ENCODE assay signal across 39 cellular contexts in the genomic region with DNA sequence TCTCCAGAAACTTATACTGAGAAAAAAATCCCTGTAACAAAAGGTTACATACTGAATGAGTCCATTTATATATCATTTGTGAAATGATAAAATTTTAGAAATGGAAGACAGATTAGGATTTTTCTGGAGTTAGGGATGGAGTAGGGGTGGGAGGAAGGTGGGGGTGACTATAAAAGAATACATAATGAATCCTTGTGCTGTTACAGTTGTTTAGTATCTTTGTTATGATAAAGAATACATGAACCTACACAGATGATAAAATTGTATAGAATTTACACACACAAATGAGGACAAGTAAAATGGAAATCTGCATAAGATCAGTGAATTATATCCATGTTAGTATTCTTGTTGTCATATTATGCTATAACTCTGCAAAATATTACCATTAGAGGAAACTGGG. TPM values are rescaled to one million over a fixed set of nuclear protein-coding genes. Genes with fewer than 3 reads are reported as not detected.
"Had no signal": no experiment of that assay in that cellular context is flagged by ENCODE, and none has a peak within 500 bp of the region (broad histone marks: within the 10 kb centered on the region; RNA-seq: fewer than 3 reads in every experiment).

No MANE protein-coding gene starts in this region.

- H3K4me1 ChIP-seq: adrenal gland, ascending aorta, breast epithelium had no signal

- H3K4me3 ChIP-seq: adrenal gland, ascending aorta, body of pancreas, breast epithelium, cardiac muscle cell had no signal

- DNase-seq: activated effector memory CD4-positive, alpha-beta T cell treated with anti-CD3 and anti-CD28 coated beads, Interleukin-2, amount 50 U/mL, for 16 hours; activated effector memory CD4-positive, alpha-beta T cell treated with Interleukin-2 at 50 U/mL for 16 hours; activated gamma-delta T cell; activated gamma-delta T cell treated with Interleukin-2 at 50 U/mL for 16 hours; activated naive CD4-positive, alpha-beta T cell; activated naive CD4-positive, alpha-beta T cell treated with anti-CD3 and anti-CD28 coated beads for 36 hours; activated naive CD4-positive, alpha-beta T cell treated with anti-CD3 and anti-CD28 coated beads, Interleukin-2, amount 10 ng/mL, durations not matched to agents 7 days and 5 days; activated naive CD4-positive, alpha-beta T cell treated with anti-CD3 and anti-CD28 coated beads, Interleukin-2, amount 50 U/mL, for 16 hours; activated naive CD4-positive, alpha-beta T cell treated with Interleukin-2 at 50 U/mL for 16 hours; activated naive CD8-positive, alpha-beta T cell treated with anti-CD3 and anti-CD28 coated beads for 36 hours; activated naive CD8-positive, alpha-beta T cell treated with anti-CD3 and anti-CD28 coated beads, Interleukin-2, amount 10 ng/mL, durations not matched to agents 7 days and 5 days; activated naive CD8-positive, alpha-beta T cell treated with anti-CD3 and anti-CD28 coated beads, Interleukin-2, amount 50 U/mL, for 24 hours; activated T-cell treated with anti-CD3 and anti-CD28 coated beads, Interleukin-2, amount 50 U/mL, for 24 hours; activated T-cell treated with anti-CD3 and anti-CD28 coated beads, Interleukin-2, amount 50 U/mL, for 4 hours; activated T-cell treated with anti-CD3 and anti-CD28 coated beads, Interleukin-2, amount 50 U/mL, for 48 hours; activated T-cell treated with anti-CD3 and anti-CD28 coated beads, Interleukin-2, amount 50 U/mL, for 72 hours; adrenal gland; amniotic stem cell; amygdala; anterior cingulate cortex; aorta; body of pancreas; brain microvascular endothelial cell; caudate nucleus; central memory CD4-positive, alpha-beta T cell; cerebellar nuclear complex had no signal

- H3K9me3 ChIP-seq: adrenal gland, ascending aorta, body of pancreas, breast epithelium had no signal

- H3K36me3 ChIP-seq: adrenal gland, ascending aorta, brain microvascular endothelial cell, breast epithelium, cardiac muscle cell had no signal

- FAIRE-seq: astrocyte, bronchial epithelial cell had no signal

- H3K27me3 ChIP-seq: adrenal gland, ascending aorta, body of pancreas, brain microvascular endothelial cell, cardiac muscle cell had no signal

- H3K27ac ChIP-seq: adrenal gland, ascending aorta, body of pancreas, brain microvascular endothelial cell, breast epithelium, cardiac muscle cell had no signal

- ATAC-seq: activated naive CD4-positive, alpha-beta T cell treated with anti-CD3 and anti-CD28 coated beads, Interleukin-2, amount 50 U/mL, for 72 hours; activated naive CD8-positive, alpha-beta T cell treated with anti-CD3 and anti-CD28 coated beads, Interleukin-2, amount 50 U/mL, for 24 hours; activated T-cell treated with anti-CD3 and anti-CD28 coated beads, Interleukin-2, amount 50 U/mL, for 4 hours; activated T-cell treated with anti-CD3 and anti-CD28 coated beads, Interleukin-2, amount 50 U/mL, for 72 hours; activated T-helper 17 cell treated with anti-CD3 and anti-CD28 coated beads, Interleukin-2, amount 50 U/mL, for 72 hours; body of pancreas had no signal

RNA-seq across cellular contexts. Expression of a gene that starts 41.8 kb away (rescaled TPM):
- total RNA-seq: activated naive CD4-positive, alpha-beta T cell treated with anti-CD3 and anti-CD28 coated beads for 36 hours; activated naive CD4-positive, alpha-beta T cell treated with anti-CD3 and anti-CD28 coated beads, Interleukin-2, amount 50 U/mL, for 72 hours; activated naive CD8-positive, alpha-beta T cell treated with anti-CD3 and anti-CD28 coated beads for 36 hours; activated naive CD8-positive, alpha-beta T cell treated with anti-CD3 and anti-CD28 coated beads, Interleukin-2, amount 10 ng/mL, durations not matched to agents 7 days and 5 days; activated T-cell treated with anti-CD3 and anti-CD28 coated beads, Interleukin-2, amount 50 U/mL, for 4 hours; activated T-cell treated with anti-CD3 and anti-CD28 coated beads, Interleukin-2, amount 50 U/mL, for 72 hours; activated T-helper 1 cell treated with anti-CD3 and anti-CD28 coated beads, Interleukin-12 subunit alpha, Interleukin-12 subunit beta, Interleukin-2, Interleukin-4 antibody, amounts not matched to agents 30 ng/mL and 10 ng/mL and 1 ng/mL, durations not matched to agents 14 hours and 24 hours and 36 hours; activated T-helper 17 cell treated with anti-CD3 and anti-CD28 coated beads, Interleukin-2, amount 50 U/mL, for 72 hours; activated T-helper 2 cell treated with anti-CD3 and anti-CD28 coated beads, Interferon-gamma antibody, Interleukin-2, Interleukin-4, amounts not matched to agents 10 μg/mL and 5 μg/mL and 100 μg/mL, durations not matched to agents 14 hours and 24 hours and 36 hours; adrenal gland; aorta; ascending aorta; astrocyte; body of pancreas; bronchial epithelial cell; cardiac muscle cell; cardiac septum; chondrocyte had no signal
- polyA plus RNA-seq: aorta, cardiac muscle cell had no signal

RNA-seq across cellular contexts. Expression of a gene that starts 45.3 kb away (rescaled TPM):
- total RNA-seq: activated naive CD4-positive, alpha-beta T cell treated with anti-CD3 and anti-CD28 coated beads for 36 hours; activated naive CD4-positive, alpha-beta T cell treated with anti-CD3 and anti-CD28 coated beads, Interleukin-2, amount 50 U/mL, for 72 hours; activated naive CD8-positive, alpha-beta T cell treated with anti-CD3 and anti-CD28 coated beads for 36 hours; activated naive CD8-positive, alpha-beta T cell treated with anti-CD3 and anti-CD28 coated beads, Interleukin-2, amount 10 ng/mL, durations not matched to agents 7 days and 5 days; activated T-cell treated with anti-CD3 and anti-CD28 coated beads, Interleukin-2, amount 50 U/mL, for 4 hours; activated T-cell treated with anti-CD3 and anti-CD28 coated beads, Interleukin-2, amount 50 U/mL, for 72 hours; activated T-helper 1 cell treated with anti-CD3 and anti-CD28 coated beads, Interleukin-12 subunit alpha, Interleukin-12 subunit beta, Interleukin-2, Interleukin-4 antibody, amounts not matched to agents 30 ng/mL and 10 ng/mL and 1 ng/mL, durations not matched to agents 14 hours and 24 hours and 36 hours; activated T-helper 17 cell treated with anti-CD3 and anti-CD28 coated beads, Interleukin-2, amount 50 U/mL, for 72 hours; activated T-helper 2 cell treated with anti-CD3 and anti-CD28 coated beads, Interferon-gamma antibody, Interleukin-2, Interleukin-4, amounts not matched to agents 10 μg/mL and 5 μg/mL and 100 μg/mL, durations not matched to agents 14 hours and 24 hours and 36 hours; adrenal gland; aorta; ascending aorta; astrocyte; body of pancreas; breast epithelium; bronchial epithelial cell; cardiac muscle cell; cardiac septum; cerebellum; chondrocyte had no signal
- polyA plus RNA-seq: adipose tissue, adrenal gland, aorta, cardiac muscle cell had no signal
